In genomic region chr17:44219636-44220210, GRCh38 we compare ENCODE assay signal across 8 cellular contexts. TPM values are rescaled to one million over a fixed set of nuclear protein-coding genes. Genes with fewer than 3 reads are reported as not detected.
DNase-seq lines count a peak whose midpoint lies in the region; ATAC-seq and TF ChIP-seq lines count a peak whose summit lies in the region.

A gene with protein sequence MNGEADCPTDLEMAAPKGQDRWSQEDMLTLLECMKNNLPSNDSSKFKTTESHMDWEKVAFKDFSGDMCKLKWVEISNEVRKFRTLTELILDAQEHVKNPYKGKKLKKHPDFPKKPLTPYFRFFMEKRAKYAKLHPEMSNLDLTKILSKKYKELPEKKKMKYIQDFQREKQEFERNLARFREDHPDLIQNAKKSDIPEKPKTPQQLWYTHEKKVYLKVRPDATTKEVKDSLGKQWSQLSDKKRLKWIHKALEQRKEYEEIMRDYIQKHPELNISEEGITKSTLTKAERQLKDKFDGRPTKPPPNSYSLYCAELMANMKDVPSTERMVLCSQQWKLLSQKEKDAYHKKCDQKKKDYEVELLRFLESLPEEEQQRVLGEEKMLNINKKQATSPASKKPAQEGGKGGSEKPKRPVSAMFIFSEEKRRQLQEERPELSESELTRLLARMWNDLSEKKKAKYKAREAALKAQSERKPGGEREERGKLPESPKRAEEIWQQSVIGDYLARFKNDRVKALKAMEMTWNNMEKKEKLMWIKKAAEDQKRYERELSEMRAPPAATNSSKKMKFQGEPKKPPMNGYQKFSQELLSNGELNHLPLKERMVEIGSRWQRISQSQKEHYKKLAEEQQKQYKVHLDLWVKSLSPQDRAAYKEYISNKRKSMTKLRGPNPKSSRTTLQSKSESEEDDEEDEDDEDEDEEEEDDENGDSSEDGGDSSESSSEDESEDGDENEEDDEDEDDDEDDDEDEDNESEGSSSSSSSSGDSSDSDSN (minus strand): TSS chr17:44219675. CDS start chr17:44218229, 1,446 bp downstream.

- peak within 1 kb of the TSS; percentile 92 for H3K9ac ChIP-seq in IMR-90 (ENCODE audit: low read depth, low read length)

- DNase-seq in AG20443 (ENCODE audit: low spot score) (peak; percentile 68), IMR-90 (peak; percentile 45), RWPE2 (ENCODE audit: low spot score) (peak; percentile 70), Right ventricle myocardium inferior (ENCODE audit: missing footprints) (peak; percentile 84), osteoblast (ENCODE audit: insufficient read length, low spot score, missing footprints) (peak; percentile 88), ureter (ENCODE audit: low spot score) (peak; percentile 74)
- DNase-seq in activated naive CD8-positive, alpha-beta T cell treated with anti-CD3 and anti-CD28 coated beads, Interleukin-2, amount 10 ng/mL, durations not matched to agents 7 days and 5 days, result peak; percentile 81

- peaks cover 37% of the 10 kb centered on the region for H3K4me1 Mint-ChIP-seq in activated naive CD8-positive, alpha-beta T cell treated with anti-CD3 and anti-CD28 coated beads, Interleukin-2, amount 10 ng/mL, durations not matched to agents 7 days and 5 days

- in situ Hi-C loops in IMR-90 (cut with MboI; ENCODE audit: low sequenced_read_pairs), result loop anchor here (5.0 to 25.0 kb wide), 3 partner anchors 108 to 418 kb away; partner anchors contain the start of gene GPATCH8

- peaks cover under 1% of the 10 kb centered on the region for H3K27me3 Mint-ChIP-seq in activated naive CD8-positive, alpha-beta T cell treated with anti-CD3 and anti-CD28 coated beads, Interleukin-2, amount 10 ng/mL, durations not matched to agents 7 days and 5 days

- 0% methylated on average over 5 of the region's 68 CpGs; no CpG with 5 or more reads in 1 of the 2 experiments for WGBS in IMR-90 (ENCODE audit: extremely low coverage in 2 of 2, insufficient read length in 1 of 2), 2 experiments

- H2AFZ ChIP-seq in IMR-90 (replicated peaks; ENCODE audit: low read length, poor library complexity) (peak within 1 kb of the TSS; percentile 87), osteoblast (ENCODE audit: low read length) (no peak within 1 kb of the TSS)

- H3K4me2 ChIP-seq in IMR-90 (ENCODE audit: low read depth, low read length), result peak within 1 kb of the TSS; percentile 60
- H3K4me2 ChIP-seq in osteoblast (ENCODE audit: insufficient read depth, low read length), result peak within 1 kb of the TSS; percentile 76

- H4K8ac ChIP-seq in IMR-90 (ENCODE audit: low read depth in 2 of 2, low read length in 2 of 2), result peak within 1 kb of the TSS in 1 of 2 experiments; percentile 49; a peak in 1 of 4 replicates

- CTCF ChIA-PET in IMR-90 (lab: Yijun Ruan, JAX), result interaction anchor here (1.2 kb wide), 1 partner anchor 9 kb away, joined by 7 read pairs; no protein-coding TSS in a partner anchor

- H3K9me3 ChIP-seq in IMR-90 (ENCODE audit: control insufficient read depth, insufficient read depth, low read length) (no peaks in the 10 kb centered on the region), RWPE2 (ENCODE audit: severe bottlenecking) (no peaks in the 10 kb centered on the region), osteoblast (ENCODE audit: low read depth, low read length) (no peaks in the 10 kb centered on the region)

- H3K9me1 ChIP-seq in IMR-90 (ENCODE audit: insufficient read depth, low read length), result peaks cover 20% of the 10 kb centered on the region

- H3K27me3 ChIP-seq in IMR-90 (ENCODE audit: control insufficient read depth, insufficient read depth, low read length), result no peaks in the 10 kb centered on the region
- H3K27me3 ChIP-seq in RWPE2 (ENCODE audit: insufficient read depth, poor library complexity, severe bottlenecking), result no peaks in the 10 kb centered on the region
- H3K27me3 ChIP-seq in osteoblast (ENCODE audit: insufficient read depth, low read length), result no peaks in the 10 kb centered on the region

- peaks cover 32 to 59% of the 10 kb centered on the region in 2 experiments for H3K79me1 ChIP-seq in IMR-90 (ENCODE audit: low read depth in 1 of 2, low read length in 2 of 2)

- peaks cover 28% of the 10 kb centered on the region for H4K20me1 ChIP-seq in IMR-90 (ENCODE audit: insufficient read depth, low read length)
- peaks cover 33% of the 10 kb centered on the region for H4K20me1 ChIP-seq in osteoblast (ENCODE audit: insufficient read depth, low read length)

- H2AK5ac ChIP-seq in IMR-90 (ENCODE audit: low read depth, low read length), result peak within 1 kb of the TSS; percentile 93

- H3K27ac ChIP-seq in IMR-90 (ENCODE audit: insufficient read depth, low read length), result peak within 1 kb of the TSS; percentile 92
- H3K27ac ChIP-seq in RWPE2 (ENCODE audit: poor library complexity, severe bottlenecking), result peak within 1 kb of the TSS; percentile 95
- peak within 1 kb of the TSS; percentile 70 for H3K27ac ChIP-seq in osteoblast (ENCODE audit: low read depth, low read length)

- H4K5ac ChIP-seq in IMR-90 (ENCODE audit: low read depth, low read length), result no peak within 1 kb of the TSS

- H3K56ac ChIP-seq in IMR-90 (ENCODE audit: extremely low read depth, insufficient read depth, low read length), result peak within 1 kb of the TSS; percentile 69

- peak within 1 kb of the TSS; percentile 98 for H2AK9ac ChIP-seq in IMR-90 (replicated peaks; ENCODE audit: low read depth, low read length, poor library complexity)

- peak within 1 kb of the TSS; percentile 86 for H2BK5ac ChIP-seq in IMR-90 (ENCODE audit: low read depth, low read length, poor library complexity, severe bottlenecking)

- peaks cover 22% of the 10 kb centered on the region for H3K36me3 ChIP-seq in IMR-90 (ENCODE audit: control insufficient read depth, insufficient read depth, low read length)
- peaks cover 27% of the 10 kb centered on the region for H3K36me3 ChIP-seq in RWPE2 (ENCODE audit: low read depth)
- peaks cover 22% of the 10 kb centered on the region for H3K36me3 ChIP-seq in osteoblast (ENCODE audit: insufficient read depth, low read length)

- peak within 1 kb of the TSS; percentile 93 for H3K4me3 ChIP-seq in IMR-90 (ENCODE audit: insufficient read depth, low read depth, low read length)
- peak within 1 kb of the TSS; percentile 83 for H3K4me3 ChIP-seq in RWPE2 (ENCODE audit: severe bottlenecking)
- H3K4me3 ChIP-seq in osteoblast (ENCODE audit: insufficient read depth, low read length), result peak within 1 kb of the TSS; percentile 84

- H3K27ac Mint-ChIP-seq in activated naive CD8-positive, alpha-beta T cell treated with anti-CD3 and anti-CD28 coated beads, Interleukin-2, amount 10 ng/mL, durations not matched to agents 7 days and 5 days, result peak within 1 kb of the TSS; percentile 97

- H4K91ac ChIP-seq in IMR-90 (ENCODE audit: insufficient read depth, low read depth, low read length), result peak within 1 kb of the TSS; percentile 21

- no TSS peak for BruUV-seq in IMR-90 (replicated peaks; lab: Mats Ljungman, UMichigan)

- intact Hi-C loops in IMR-90 (cut with micrococcal nuclease) (loop anchor here (1.0 to 10.0 kb wide), 4 partner anchors 88 to 418 kb away; partner anchors contain the start of genes GPATCH8 and RUNDC3A), Right ventricle myocardium inferior (cut with DNase I) (loop anchor here (5.0 kb wide), 1 partner anchor 53 kb away; no protein-coding TSS in a partner anchor)

- H3K4me1 ChIP-seq in IMR-90 (ENCODE audit: control insufficient read depth, insufficient read depth, low read length) (peaks cover 15% of the 10 kb centered on the region), RWPE2 (ENCODE audit: insufficient read depth, poor library complexity, severe bottlenecking) (peaks cover 19% of the 10 kb centered on the region), osteoblast (ENCODE audit: insufficient read depth, low read length) (peaks cover 38% of the 10 kb centered on the region)

- no peak within 1 kb of the TSS for H2BK15ac ChIP-seq in IMR-90 (ENCODE audit: low read depth, low read length)

- peaks cover 34% of the 10 kb centered on the region for H3K79me2 ChIP-seq in osteoblast (ENCODE audit: insufficient read depth, low read length)

- dilution Hi-C loops in IMR-90 (cut with HindIII; ENCODE audit: low sequenced_read_pairs, unreplicated experiment), result no loop called here

- TF ChIP-seq POLR2A in IMR-90 (IDR thresholded peaks at IDR 0.05; ENCODE audit: low read depth, low read length), result no peak

- peak within 1 kb of the TSS; percentile 68 for H3K14ac ChIP-seq in IMR-90 (replicated peaks; ENCODE audit: low read depth, low read length)

- H3K4ac ChIP-seq in IMR-90 (ENCODE audit: low read depth, low read length), result peak within 1 kb of the TSS; percentile 78

- no peaks in the 10 kb centered on the region for H3K9me3 Mint-ChIP-seq in activated naive CD8-positive, alpha-beta T cell treated with anti-CD3 and anti-CD28 coated beads, Interleukin-2, amount 10 ng/mL, durations not matched to agents 7 days and 5 days

- peak within 1 kb of the TSS; percentile 99 for H3K4me3 Mint-ChIP-seq in activated naive CD8-positive, alpha-beta T cell treated with anti-CD3 and anti-CD28 coated beads, Interleukin-2, amount 10 ng/mL, durations not matched to agents 7 days and 5 days

- no peak for TF ChIP-seq RAD21 in IMR-90 (IDR thresholded peaks at IDR 0.05; ENCODE audit: low read length)

- peak within 1 kb of the TSS; percentile 61; the same call in 1 of the 2 replicates for H3K18ac ChIP-seq in IMR-90 (ENCODE audit: low read depth, low read length)

- H2BK120ac ChIP-seq in IMR-90 (ENCODE audit: low read depth, low read length), result peak within 1 kb of the TSS; percentile 52

- H2BK20ac ChIP-seq in IMR-90 (ENCODE audit: low read depth, low read length), result no peak within 1 kb of the TSS

- peaks cover 28% of the 10 kb centered on the region for H3K36me3 Mint-ChIP-seq in activated naive CD8-positive, alpha-beta T cell treated with anti-CD3 and anti-CD28 coated beads, Interleukin-2, amount 10 ng/mL, durations not matched to agents 7 days and 5 days

- ATAC-seq in GM19397 (IDR thresholded peaks at IDR 0.05; ENCODE audit: unreplicated experiment) (peak; percentile 14), IMR-90 (ENCODE audit: low read depth) (peak; percentile 8), RWPE2 (ENCODE audit: low read depth) (peak; percentile 2; the same call in 2 of the 3 replicates), Right ventricle myocardium inferior (peak; percentile 23)
- ATAC-seq in activated naive CD8-positive, alpha-beta T cell treated with anti-CD3 and anti-CD28 coated beads, Interleukin-2, amount 10 ng/mL, durations not matched to agents 7 days and 5 days (ENCODE audit: low read depth), result peak; percentile 7

- POLR2A ChIA-PET in IMR-90 (lab: Charles Lee; ENCODE audit: unreplicated experiment), result interaction anchor here (0.7 kb wide), 1 partner anchor 133 kb away, joined by 3 read pairs; no protein-coding TSS in a partner anchor
- POLR2A ChIA-PET in activated naive CD8-positive, alpha-beta T cell treated with anti-CD3 and anti-CD28 coated beads, Interleukin-2, amount 10 ng/mL, durations not matched to agents 7 days and 5 days (lab: Charles Lee), result interaction anchor here (0.7 to 6.4 kb wide), 12 partner anchors 9 to 153 kb away, joined by 3 to 82 read pairs (median 9); partner anchors contain the start of genes LSM12, SLC25A39 and TMUB2

- H3K23ac ChIP-seq in IMR-90 (ENCODE audit: low read depth, low read length), result peak within 1 kb of the TSS; percentile 64; the same call in 1 of the 2 replicates

- TF ChIP-seq CTCF in IMR-90 (conservative IDR thresholded peaks at IDR 0.05; ENCODE audit: low read depth, low read length), result 0 out of 2 replicates have a peak, but pooled peaks have one; percentile 6
- TF ChIP-seq CTCF in RWPE2 (IDR thresholded peaks at IDR 0.05; ENCODE audit: poor library complexity, severe bottlenecking), result no peak
- no peak for TF ChIP-seq CTCF in osteoblast (IDR thresholded peaks at IDR 0.05; ENCODE audit: extremely low read depth, low read depth, low read length)

RNA-seq across cellular contexts. Expression of the gene that starts here (rescaled TPM):
- total RNA-seq in IMR-90 (2012; rRNA removed), result 42.1 and 49.4 TPM in 2 replicates
- 25.6 and 29.7 TPM in 2 replicates for polyA plus RNA-seq in IMR-90 (2012; rRNA removed)
- 13.0 and 21.5 TPM in 2 replicates for polyA plus RNA-seq in IMR-90 (2012; cell fraction: cytosol; rRNA removed)
- polyA plus RNA-seq in IMR-90 (2012; cell fraction: nucleus; rRNA removed; ENCODE audit: low replicate concordance), result 19.8 and 33.5 TPM in 2 replicates
- total RNA-seq in activated naive CD8-positive, alpha-beta T cell treated with anti-CD3 and anti-CD28 coated beads, Interleukin-2, amount 10 ng/mL, durations not matched to agents 7 days and 5 days, result 100 to 1,000 TPM; 183 to 200 TPM
- 57.5 TPM for total RNA-seq in Right ventricle myocardium inferior
- 49.6 and 51.3 TPM in 2 replicates for total RNA-seq in osteoblast
- 108 TPM for total RNA-seq in ureter

Comparison
In these comparisons a context has a peak if more than half of its experiments do, and no peak if none do; other contexts are left out.
1. Peak in every context shown above with its lines: DNase-seq, ATAC-seq, H3K4me3 ChIP-seq and H3K27ac ChIP-seq.